18 cellular contexts compared by ENCODE assay signal in the genomic region with DNA sequence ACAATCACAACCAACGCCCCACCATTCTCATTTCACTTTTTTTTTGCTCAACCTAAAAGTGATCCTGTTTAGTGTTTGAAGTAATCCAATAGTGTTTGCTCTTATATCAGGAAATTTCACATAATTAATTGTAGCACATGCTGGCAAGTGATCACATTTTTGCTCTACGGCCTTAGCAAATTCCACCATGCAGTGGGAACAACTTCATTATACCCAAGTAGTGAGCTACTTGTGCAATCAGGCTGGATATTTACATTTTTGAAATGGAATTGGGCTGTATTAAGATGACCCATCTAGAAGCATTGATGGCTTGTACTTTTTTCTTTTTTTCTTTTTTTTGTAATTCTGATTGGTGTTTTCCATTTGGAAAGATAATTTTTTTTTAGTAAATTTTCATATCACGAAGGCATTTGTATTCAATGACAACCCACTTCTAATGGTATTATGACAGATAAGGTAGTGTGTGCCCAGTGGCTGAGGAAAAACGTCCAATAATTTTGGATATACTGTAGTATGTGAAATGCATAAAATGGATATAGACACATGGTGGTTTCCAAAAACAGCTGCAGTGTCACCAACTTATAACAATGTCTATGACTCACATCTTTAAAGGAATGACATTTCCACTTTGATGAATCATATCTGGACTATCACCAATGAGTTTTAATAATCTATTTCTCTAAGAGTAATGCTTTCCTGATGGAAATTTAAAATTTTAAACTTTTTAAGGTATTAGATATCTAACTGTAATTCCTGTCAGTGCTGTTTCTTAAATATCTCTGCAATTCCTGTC.
A peak's percentile ranks its signal among the peaks of the same experiment; 100 is the strongest.
DNase-seq lines count a peak whose midpoint lies in the region; ATAC-seq, FAIRE-seq and TF ChIP-seq lines count a peak whose summit lies in the region.
"Had no signal": no experiment of that assay in that cellular context is flagged by ENCODE, and none has a peak within 500 bp of the region (broad histone marks: within the 10 kb centered on the region; RNA-seq: fewer than 3 reads in every experiment).

No MANE protein-coding gene starts in this region.

- no peak overlapping the region for H3K27ac Mint-ChIP-seq in CD8-positive, alpha-beta T cell
- H3K27ac Mint-ChIP-seq: activated CD8-positive, alpha-beta T cell treated with anti-CD3 and anti-CD28 coated beads, Interleukin-2, amount 10 ng/mL, durations not matched to agents 7 days and 5 days; natural killer cell had no signal

- peaks cover 3% of the 10 kb centered on the region for H3K9me3 Mint-ChIP-seq in CD8-positive, alpha-beta T cell
- H3K9me3 Mint-ChIP-seq: natural killer cell had no signal

- DNase-seq in Daoy (ENCODE audit: low read depth) (peak; percentile 43), RCC 7860 (ENCODE audit: low spot score) (peak; percentile 37), epithelial cell of esophagus (ENCODE audit: low read depth) (peak; percentile 34), osteoblast (ENCODE audit: insufficient read length, low spot score, missing footprints) (no peak), suprapubic skin (ENCODE audit: low spot score in 2 of 2) (no peak)
- no peak for DNase-seq in activated CD8-positive, alpha-beta memory T cell treated with anti-CD3 and anti-CD28 coated beads for 24 hours
- DNase-seq in CD8-positive, alpha-beta T cell, result no peak
- DNase-seq: activated CD8-positive, alpha-beta T cell treated with anti-CD3 and anti-CD28 coated beads, Interleukin-2, amount 10 ng/mL, durations not matched to agents 7 days and 5 days; DMS 273 treated with DMSO at 0.1 percent for 48 hours; left ventricle myocardium superior; natural killer cell; NCI-H2029 treated with DMSO at 0.1 percent for 48 hours; NCI-H524 treated with DMSO at 0.1 percent for 48 hours had no signal

- H3K27ac ChIP-seq in osteoblast (ENCODE audit: low read depth, low read length), result peak overlapping the region; percentile 83
- H3K27ac ChIP-seq in CD8-positive, alpha-beta T cell (ENCODE audit: low read depth, low read length), result no peak overlapping the region
- H3K27ac ChIP-seq in suprapubic skin, result no peak overlapping the region
- H3K27ac ChIP-seq: BLaER1, coronary artery, VCaP had no signal

- H3K79me2 ChIP-seq in osteoblast (ENCODE audit: insufficient read depth, low read length), result no peaks in the 10 kb centered on the region

- peak; percentile 77 for FAIRE-seq in RCC 7860 (lab: Jason Lieb, UNC)

- TF ChIP-seq POLR2A in suprapubic skin (IDR thresholded peaks at IDR 0.05), result no peak

- no peaks in the 10 kb centered on the region for H3K9me3 ChIP-seq in osteoblast (ENCODE audit: low read depth, low read length)
- H3K9me3 ChIP-seq in CD8-positive, alpha-beta T cell (ENCODE audit: low read length), result no peaks in the 10 kb centered on the region
- H3K9me3 ChIP-seq in suprapubic skin, result no peaks in the 10 kb centered on the region

- no peaks in the 10 kb centered on the region for H3K36me3 Mint-ChIP-seq in CD8-positive, alpha-beta T cell
- H3K36me3 Mint-ChIP-seq: natural killer cell had no signal

- H3K27me3 Mint-ChIP-seq in CD8-positive, alpha-beta T cell (ENCODE audit: low read depth), result peaks cover 35% of the 10 kb centered on the region

- POLR2A ChIA-PET in CD8-positive, alpha-beta T cell (lab: Charles Lee), result no interaction called here

- no peak for ATAC-seq in GM18858 (IDR thresholded peaks at IDR 0.05; ENCODE audit: unreplicated experiment)
- ATAC-seq in CD8-positive, alpha-beta T cell, result no peak
- ATAC-seq: activated CD8-positive, alpha-beta T cell treated with anti-CD3 and anti-CD28 coated beads, Interleukin-2, amount 10 ng/mL, durations not matched to agents 7 days and 5 days; esophagus mucosa; left ventricle myocardium superior; natural killer cell had no signal

- TF ChIP-seq EP300 in suprapubic skin (IDR thresholded peaks at IDR 0.05), result no peak

- no peak overlapping the region for H3K4me2 ChIP-seq in osteoblast (ENCODE audit: insufficient read depth, low read length)
- H3K4me2 ChIP-seq: BLaER1 had no signal

- no peak overlapping the region for H3K4me3 Mint-ChIP-seq in CD8-positive, alpha-beta T cell
- H3K4me3 Mint-ChIP-seq: activated CD8-positive, alpha-beta T cell treated with anti-CD3 and anti-CD28 coated beads, Interleukin-2, amount 10 ng/mL, durations not matched to agents 7 days and 5 days; natural killer cell had no signal

- peaks cover 55% of the 10 kb centered on the region for H3K4me1 ChIP-seq in osteoblast (ENCODE audit: insufficient read depth, low read length)
- H3K4me1 ChIP-seq in CD8-positive, alpha-beta T cell (ENCODE audit: insufficient read depth, low read length), result no peaks in the 10 kb centered on the region
- H3K4me1 ChIP-seq in suprapubic skin, result peaks cover 15% of the 10 kb centered on the region

- CTCF ChIA-PET in CD8-positive, alpha-beta T cell (lab: Charles Lee), result no interaction called here

- no peaks in the 10 kb centered on the region for H3K27me3 ChIP-seq in osteoblast (ENCODE audit: insufficient read depth, low read length)
- peaks cover 6% of the 10 kb centered on the region for H3K27me3 ChIP-seq in CD8-positive, alpha-beta T cell (ENCODE audit: insufficient read depth, low read length)
- no peaks in the 10 kb centered on the region for H3K27me3 ChIP-seq in suprapubic skin
- H3K27me3 ChIP-seq: BLaER1 had no signal

- no peak overlapping the region for H2AFZ ChIP-seq in osteoblast (ENCODE audit: low read length)

- H3K36me3 ChIP-seq in osteoblast (ENCODE audit: insufficient read depth, low read length) (no peaks in the 10 kb centered on the region), suprapubic skin (no peaks in the 10 kb centered on the region)
- H3K36me3 ChIP-seq in CD8-positive, alpha-beta T cell (ENCODE audit: insufficient read depth, low read length), result no peaks in the 10 kb centered on the region
- H3K36me3 ChIP-seq: BLaER1 had no signal

- 74% methylated on average over 4 of the region's 4 CpGs for WGBS in suprapubic skin

- H3K4me1 Mint-ChIP-seq in CD8-positive, alpha-beta T cell (ENCODE audit: low read depth), result no peaks in the 10 kb centered on the region
- H3K4me1 Mint-ChIP-seq: natural killer cell had no signal

- intact Hi-C loops in CD8-positive, alpha-beta T cell (cut with DNase I, micrococcal nuclease), result no loop called here

- TF ChIP-seq CTCF in epithelial cell of esophagus (IDR thresholded peaks at IDR 0.05; ENCODE audit: insufficient read depth, low read depth, low read length, missing control alignments) (no peak), osteoblast (IDR thresholded peaks at IDR 0.05; ENCODE audit: extremely low read depth, low read depth, low read length) (no peak), suprapubic skin (IDR thresholded peaks at IDR 0.05) (no peak)
- TF ChIP-seq CTCF in CD8-positive, alpha-beta T cell (IDR thresholded peaks at IDR 0.05), result no peak

- no peaks in the 10 kb centered on the region for H4K20me1 ChIP-seq in osteoblast (ENCODE audit: insufficient read depth, low read length)
- H4K20me1 ChIP-seq: BLaER1 had no signal

- H3K4me3 ChIP-seq in epithelial cell of esophagus (ENCODE audit: low read length) (no peak overlapping the region), osteoblast (ENCODE audit: insufficient read depth, low read length) (no peak overlapping the region), suprapubic skin (no peak overlapping the region)
- no peak overlapping the region for H3K4me3 ChIP-seq in CD8-positive, alpha-beta T cell (ENCODE audit: low read depth, low read length)
- H3K4me3 ChIP-seq: BLaER1, coronary artery had no signal

Comparison
In these comparisons a context has a peak if more than half of its experiments do, and no peak if none do; other contexts are left out.
1. DNase-seq: peak in Daoy (single experiment), RCC 7860 (single experiment) and epithelial cell of esophagus (single experiment); none in osteoblast (single experiment), activated CD8-positive, alpha-beta memory T cell treated with anti-CD3 and anti-CD28 coated beads for 24 hours (single experiment), CD8-positive, alpha-beta T cell (0 of 7) and suprapubic skin (0 of 2).